Comparison of ENCODE assay signal across 8 cellular contexts in genomic region chr7:4641667-4642467, GRCh38. TPM values are rescaled to one million over a fixed set of nuclear protein-coding genes. Genes with fewer than 3 reads are reported as not detected.
DNase-seq lines count a peak whose midpoint lies in the region; ATAC-seq and TF ChIP-seq lines count a peak whose summit lies in the region.

No MANE protein-coding gene starts in this region.

- no peak for TF ChIP-seq EP300 in esophagus muscularis mucosa (IDR thresholded peaks at IDR 0.05)

- DNase-seq in DMS153 treated with DMSO at 0.1 percent for 48 hours (lab: John Stamatoyannopoulos, UW; ENCODE audit: unreplicated experiment) (peak; percentile 98), OCI-LY7 (ENCODE audit: low spot score) (peak; percentile 97), esophagus muscularis mucosa (ENCODE audit: extremely low spot score) (peak; percentile 98)
- peak; percentile 99 for DNase-seq in activated T-cell treated with anti-CD3 and anti-CD28 coated beads, Interleukin-2, amount 50 U/mL, for 24 hours
- peak; percentile 94 to 99 (median 98) for DNase-seq in naive thymus-derived CD4-positive, alpha-beta T cell
- peak; percentile 92 for DNase-seq in stimulated activated naive B cell treated with anti-CD40 and anti-IgM and Interleukin-4, amounts not matched to agents 10 μg/mL and 1 μg/mL and 100 μg/mL, for 72 hours

- no peaks in the 10 kb centered on the region for H4K20me1 ChIP-seq in OCI-LY7 (ENCODE audit: insufficient read depth, low read length)

- H3K27ac ChIP-seq in HUES64 (ENCODE audit: low read depth, low read length) (peak overlapping the region; percentile 93; the same call in 1 of the 2 replicates), OCI-LY7 (ENCODE audit: low read depth, low read length, poor library complexity, severe bottlenecking) (peak overlapping the region; percentile 59), esophagus muscularis mucosa (replicated peaks in 1 of 4) (peak overlapping the region; percentile 84 to 95 (median 88))
- H3K27ac ChIP-seq in naive thymus-derived CD4-positive, alpha-beta T cell (ENCODE audit: low read depth, low read length) = peak overlapping the region; percentile 87

- H3K4me1 ChIP-seq in HUES64 (ENCODE audit: insufficient read depth, low read length) (peaks cover 3% of the 10 kb centered on the region; the same call in 1 of the 2 replicates), OCI-LY7 (ENCODE audit: insufficient read depth, low read length, poor library complexity, severe bottlenecking) (peaks cover 9% of the 10 kb centered on the region), esophagus muscularis mucosa (peaks cover 4 to 16% (median 15%) of the 10 kb centered on the region in 4 donors)
- peaks cover 7 to 10% of the 10 kb centered on the region in 2 donors for H3K4me1 ChIP-seq in naive thymus-derived CD4-positive, alpha-beta T cell (ENCODE audit: control insufficient read depth in 2 of 2, insufficient read depth in 2 of 2, low read length in 2 of 2)

- CTCF ChIA-PET in OCI-LY7 (lab: Charles Lee; ENCODE audit: unreplicated experiment) = interaction anchor here (0.6 to 1.0 kb wide), 3 partner anchors 40 to 1156 kb away, joined by 3 to 7 read pairs (median 3); no protein-coding TSS in a partner anchor
- CTCF ChIA-PET in naive thymus-derived CD4-positive, alpha-beta T cell (lab: Charles Lee) = interaction anchor here (0.6 to 1.9 kb wide), 10 partner anchors 31 to 331 kb away, joined by 3 to 13 read pairs (median 3); partner anchors contain the start of genes AP5Z1 and FOXK1

- H3K9ac ChIP-seq in HUES64 (ENCODE audit: low read depth, low read length) = peak overlapping the region; percentile 86

- TF ChIP-seq POLR2A in esophagus muscularis mucosa (IDR thresholded peaks at IDR 0.05; ENCODE audit: low read depth) = peak; percentile 70

- H3K4me2 ChIP-seq in OCI-LY7 (ENCODE audit: low read length) = peak overlapping the region; percentile 96

- no peaks in the 10 kb centered on the region for H3K9me3 Mint-ChIP-seq in activated T-cell treated with anti-CD3 and anti-CD28 coated beads, Interleukin-2, amount 50 U/mL, for 24 hours
- H3K9me3 Mint-ChIP-seq in naive thymus-derived CD4-positive, alpha-beta T cell = peaks cover 0 to 2% (median 0%) of the 10 kb centered on the region in 11 donors
- no peaks in the 10 kb centered on the region for H3K9me3 Mint-ChIP-seq in stimulated activated naive B cell treated with anti-CD40 and anti-IgM and Interleukin-4, amounts not matched to agents 10 μg/mL and 1 μg/mL and 100 μg/mL, for 72 hours

- H3K27me3 ChIP-seq in HUES64 (ENCODE audit: insufficient read depth, low read length) = peaks cover 11% of the 10 kb centered on the region
- peaks cover 0 to 5% (median 0%) of the 10 kb centered on the region in 4 donors for H3K27me3 ChIP-seq in esophagus muscularis mucosa
- no peaks in the 10 kb centered on the region for H3K27me3 ChIP-seq in naive thymus-derived CD4-positive, alpha-beta T cell (ENCODE audit: control insufficient read depth in 2 of 2, insufficient read depth in 2 of 2, low read length in 2 of 2)

- H3K9me3 ChIP-seq in HUES64 (ENCODE audit: insufficient read depth, low read depth, low read length) = peaks cover 7% of the 10 kb centered on the region; the same call in 1 of the 2 replicates
- H3K9me3 ChIP-seq in OCI-LY7 (ENCODE audit: low read length) = no peaks in the 10 kb centered on the region
- no peaks in the 10 kb centered on the region for H3K9me3 ChIP-seq in esophagus muscularis mucosa
- no peaks in the 10 kb centered on the region for H3K9me3 ChIP-seq in naive thymus-derived CD4-positive, alpha-beta T cell (ENCODE audit: control insufficient read depth in 2 of 3, low read length in 3 of 3)

- WGBS in HUES64 = under 1% methylated on average over 103 of the region's 103 CpGs
- WGBS in esophagus muscularis mucosa = under 1% methylated on average over 58 of the region's 103 CpGs

- H3K4me3 ChIP-seq in HUES64 (ENCODE audit: low read length) (peak overlapping the region; percentile 56), OCI-LY7 (ENCODE audit: low read depth, low read length, poor library complexity, severe bottlenecking) (peak overlapping the region; percentile 72), esophagus muscularis mucosa (peak overlapping the region; percentile 62 to 73 (median 69))
- peak overlapping the region; percentile 85 for H3K4me3 ChIP-seq in naive thymus-derived CD4-positive, alpha-beta T cell (ENCODE audit: low read length)

- TF ChIP-seq CTCF in OCI-LY7 (conservative IDR thresholded peaks at IDR 0.05; ENCODE audit: low read length) (peak; percentile 54), esophagus muscularis mucosa (IDR thresholded peaks at IDR 0.05) (peak; percentile 59 to 65 (median 61))

- H2AFZ ChIP-seq in OCI-LY7 (ENCODE audit: low read length) = peak overlapping the region; percentile 97

- H3K36me3 ChIP-seq in HUES64 (ENCODE audit: insufficient read depth, low read length) (no peaks in the 10 kb centered on the region), OCI-LY7 (ENCODE audit: insufficient read depth, low read length) (no peaks in the 10 kb centered on the region), esophagus muscularis mucosa (no peaks in the 10 kb centered on the region)
- no peaks in the 10 kb centered on the region for H3K36me3 ChIP-seq in naive thymus-derived CD4-positive, alpha-beta T cell (ENCODE audit: control insufficient read depth in 2 of 3, insufficient read depth in 3 of 3, low read length in 3 of 3)

- peaks cover 6% of the 10 kb centered on the region; the same call in 1 of the 2 replicates for H3K79me2 ChIP-seq in OCI-LY7 (ENCODE audit: insufficient read depth, low read depth, low read length)

- peaks cover 15% of the 10 kb centered on the region for H3K4me1 Mint-ChIP-seq in activated T-cell treated with anti-CD3 and anti-CD28 coated beads, Interleukin-2, amount 50 U/mL, for 24 hours (ENCODE audit: low read depth)
- H3K4me1 Mint-ChIP-seq in naive thymus-derived CD4-positive, alpha-beta T cell = peaks cover 5 to 26% (median 13%) of the 10 kb centered on the region in 7 donors
- peaks cover 5 to 7% of the 10 kb centered on the region in 2 donors for H3K4me1 Mint-ChIP-seq in stimulated activated naive B cell treated with anti-CD40 and anti-IgM and Interleukin-4, amounts not matched to agents 10 μg/mL and 1 μg/mL and 100 μg/mL, for 72 hours

- ATAC-seq in GM21515 (IDR thresholded peaks at IDR 0.05; ENCODE audit: unreplicated experiment) = peak; percentile 77
- peak; percentile 92 for ATAC-seq in naive thymus-derived CD4-positive, alpha-beta T cell
- ATAC-seq in stimulated activated naive B cell treated with anti-CD40 and anti-IgM and Interleukin-4, amounts not matched to agents 10 μg/mL and 1 μg/mL and 100 μg/mL, for 72 hours (replicated peaks) = peak; percentile 87 to 90

- BruUV-seq in OCI-LY7 (replicated peaks; lab: Mats Ljungman, UMichigan) = no TSS peak

- no peaks in the 10 kb centered on the region for H3K27me3 Mint-ChIP-seq in activated T-cell treated with anti-CD3 and anti-CD28 coated beads, Interleukin-2, amount 50 U/mL, for 24 hours
- no peaks in the 10 kb centered on the region for H3K27me3 Mint-ChIP-seq in naive thymus-derived CD4-positive, alpha-beta T cell
- peaks cover 0 to 17% of the 10 kb centered on the region in 2 donors for H3K27me3 Mint-ChIP-seq in stimulated activated naive B cell treated with anti-CD40 and anti-IgM and Interleukin-4, amounts not matched to agents 10 μg/mL and 1 μg/mL and 100 μg/mL, for 72 hours

- peak overlapping the region; percentile 97 for H3K27ac Mint-ChIP-seq in activated T-cell treated with anti-CD3 and anti-CD28 coated beads, Interleukin-2, amount 50 U/mL, for 24 hours
- peak overlapping the region; percentile 89 to 99 (median 97) for H3K27ac Mint-ChIP-seq in naive thymus-derived CD4-positive, alpha-beta T cell
- H3K27ac Mint-ChIP-seq in stimulated activated naive B cell treated with anti-CD40 and anti-IgM and Interleukin-4, amounts not matched to agents 10 μg/mL and 1 μg/mL and 100 μg/mL, for 72 hours = peak overlapping the region; percentile 98

- H3K4me3 Mint-ChIP-seq in activated T-cell treated with anti-CD3 and anti-CD28 coated beads, Interleukin-2, amount 50 U/mL, for 24 hours = peak overlapping the region; percentile 91
- peak overlapping the region; percentile 73 to 94 (median 90) for H3K4me3 Mint-ChIP-seq in naive thymus-derived CD4-positive, alpha-beta T cell
- peak overlapping the region; percentile 93 to 94 for H3K4me3 Mint-ChIP-seq in stimulated activated naive B cell treated with anti-CD40 and anti-IgM and Interleukin-4, amounts not matched to agents 10 μg/mL and 1 μg/mL and 100 μg/mL, for 72 hours

- POLR2A ChIA-PET in OCI-LY7 (lab: Charles Lee) = interaction anchor here (0.9 to 1.7 kb wide), 4 partner anchors 11 to 40 kb away, joined by 4 to 12 read pairs (median 5); partner anchors contain the start of gene FOXK1
- POLR2A ChIA-PET in naive thymus-derived CD4-positive, alpha-beta T cell (lab: Charles Lee) = interaction anchor here (0.6 to 2.6 kb wide), 20 partner anchors 9 to 404 kb away, joined by 3 to 113 read pairs (median 4); partner anchors contain the start of genes AP5Z1, FOXK1 and RBAK

- peaks cover 8% of the 10 kb centered on the region for H3K36me3 Mint-ChIP-seq in activated T-cell treated with anti-CD3 and anti-CD28 coated beads, Interleukin-2, amount 50 U/mL, for 24 hours (ENCODE audit: low read depth)
- no peaks in the 10 kb centered on the region for H3K36me3 Mint-ChIP-seq in naive thymus-derived CD4-positive, alpha-beta T cell
- peaks cover 4 to 8% of the 10 kb centered on the region in 2 donors for H3K36me3 Mint-ChIP-seq in stimulated activated naive B cell treated with anti-CD40 and anti-IgM and Interleukin-4, amounts not matched to agents 10 μg/mL and 1 μg/mL and 100 μg/mL, for 72 hours

- no peaks in the 10 kb centered on the region for H3K9me2 ChIP-seq in OCI-LY7 (ENCODE audit: insufficient read depth, low read length)

- intact Hi-C loops in OCI-LY7 (cut with micrococcal nuclease; ENCODE audit: unreplicated experiment) (loop anchor here (1.0 kb wide), 1 partner anchor 40 kb away; the partner anchor contains the start of gene FOXK1), esophagus muscularis mucosa (cut with DNase I) (loop anchor here (1.0 to 5.0 kb wide), 2 partner anchors 40 to 110 kb away; partner anchors contain the start of gene FOXK1)
- intact Hi-C loops in naive thymus-derived CD4-positive, alpha-beta T cell (cut with micrococcal nuclease) = loop anchor here (1.0 to 5.0 kb wide), 10 partner anchors 31 to 403 kb away; partner anchors contain the start of genes AP5Z1 (in 2 of the 2), FOXK1 (in 2 of the 2), RADIL (in 1 of the 2) and RBAK (in 1 of the 2)

RNA-seq across cellular contexts. Expression of gene FOXK1, which starts 40.2 kb away (rescaled TPM):
- polyA plus RNA-seq in HUES64 (2013, experiment 1 of 2) = 4.2 TPM
- 5.6 TPM for polyA plus RNA-seq in HUES64 (2013, experiment 2 of 2)
- 13.8 and 17.3 TPM in 2 replicates for total RNA-seq in OCI-LY7 (2014; rRNA removed; shearing (Covaris generic))
- 32.0 and 34.5 TPM in 2 replicates for total RNA-seq in OCI-LY7 (2022)
- total RNA-seq in esophagus muscularis mucosa = 10 to 100 TPM; 23.4 to 46.1 (median 36.3) TPM
- 10 to 100 TPM; 37.7 to 69.0 (median 56.9) TPM for total RNA-seq in naive thymus-derived CD4-positive, alpha-beta T cell
- polyA plus RNA-seq in naive thymus-derived CD4-positive, alpha-beta T cell = 1 to 10 TPM; 3.6 to 6.6 TPM

Comparison
In these comparisons a context has a peak if more than half of its experiments do, and no peak if none do; other contexts are left out.
1. Peak in every context shown above with its lines: DNase-seq, ATAC-seq, H3K4me3 ChIP-seq and H3K27ac ChIP-seq.